ENCODE assay signal across 1 cellular context in genomic region chr5:35213608-35214007, GRCh38.
TF ChIP-seq lines count a peak whose summit lies in the region.

No MANE protein-coding gene starts in this region.

TF ChIP-seq in HepG2, 621 proteins besides CTCF, POLR2A, EP300 and RAD21:
- TF ChIP-seq STAG1 (CRISPR knock-in tag; IDR thresholded peaks at IDR 0.05) (0 out of 2 replicates have a peak, but pooled peaks have one; percentile 4), ZFAT (CRISPR knock-in tag; conservative IDR thresholded peaks at IDR 0.05) (no peak)
